Comparison of ENCODE assay signal across 8 cellular contexts in genomic region chr7:5532520-5533335, GRCh38. TPM values are rescaled to one million over a fixed set of nuclear protein-coding genes. Genes with fewer than 3 reads are reported as not detected.
DNase-seq lines count a peak whose midpoint lies in the region; ATAC-seq and TF ChIP-seq lines count a peak whose summit lies in the region.

No MANE protein-coding gene starts in this region.

- H3K9me3 Mint-ChIP-seq in dendritic cell treated with granulocyte-macrophage colony-stimulating factor and Interleukin-4, amounts not matched to agents 40 ng/mL and 50 ng/mL, for 4 days: no peaks in the 10 kb centered on the region

- peaks cover 19% of the 10 kb centered on the region for H3K36me3 ChIP-seq in muscle layer of colon (ENCODE audit: insufficient read depth, low read length)

- peaks cover 37% of the 10 kb centered on the region for H3K36me3 Mint-ChIP-seq in dendritic cell treated with granulocyte-macrophage colony-stimulating factor and Interleukin-4, amounts not matched to agents 40 ng/mL and 50 ng/mL, for 4 days (ENCODE audit: low read depth)

- DNase-seq in ureter (ENCODE audit: low spot score): peak; percentile 86
- no peak for DNase-seq in NK-92 (lab: John Stamatoyannopoulos, UW; ENCODE audit: unreplicated experiment)

- H3K4me3 Mint-ChIP-seq in dendritic cell treated with granulocyte-macrophage colony-stimulating factor and Interleukin-4, amounts not matched to agents 40 ng/mL and 50 ng/mL, for 4 days: peak overlapping the region; percentile 92

- H3K27ac Mint-ChIP-seq in dendritic cell treated with granulocyte-macrophage colony-stimulating factor and Interleukin-4, amounts not matched to agents 40 ng/mL and 50 ng/mL, for 4 days: peak overlapping the region; percentile 95

- peak; percentile 36 for ATAC-seq in GM18909 (IDR thresholded peaks at IDR 0.05; ENCODE audit: poor library complexity, unreplicated experiment)
- ATAC-seq in HG03045 (IDR thresholded peaks at IDR 0.05; ENCODE audit: unreplicated experiment): peak; percentile 18
- no peak for ATAC-seq in SK-N-SH treated with all-trans-retinoic acid at 6 μM for 48 hours
- no peak for ATAC-seq in HG03565 (IDR thresholded peaks at IDR 0.05; ENCODE audit: unreplicated experiment)

- H3K27me3 Mint-ChIP-seq in dendritic cell treated with granulocyte-macrophage colony-stimulating factor and Interleukin-4, amounts not matched to agents 40 ng/mL and 50 ng/mL, for 4 days: no peaks in the 10 kb centered on the region

- peak overlapping the region; percentile 44 for H3K9ac ChIP-seq in muscle layer of colon (ENCODE audit: low read length)

- peak overlapping the region; percentile 5 to 81 for H3K4me3 ChIP-seq in muscle layer of colon (ENCODE audit: low read depth in 1 of 2, low read length in 2 of 2)

- H3K27ac ChIP-seq in muscle layer of colon (ENCODE audit: low read depth, low read length): peak overlapping the region; percentile 98

- peaks cover 14% of the 10 kb centered on the region for H3K4me1 ChIP-seq in muscle layer of colon (ENCODE audit: insufficient read depth, low read length)

- H3K4me1 Mint-ChIP-seq in dendritic cell treated with granulocyte-macrophage colony-stimulating factor and Interleukin-4, amounts not matched to agents 40 ng/mL and 50 ng/mL, for 4 days (ENCODE audit: low read depth): peaks cover 47% of the 10 kb centered on the region

- intact Hi-C loops in dendritic cell treated with granulocyte-macrophage colony-stimulating factor and Interleukin-4, amounts not matched to agents 40 ng/mL and 50 ng/mL, for 4 days (cut with micrococcal nuclease): no loop called here

- no peaks in the 10 kb centered on the region for H3K9me3 ChIP-seq in muscle layer of colon (ENCODE audit: low read length)

- H3K27me3 ChIP-seq in muscle layer of colon (ENCODE audit: control insufficient read depth in 1 of 2, insufficient read depth in 2 of 2, low read length in 2 of 2): no peaks in the 10 kb centered on the region

TF ChIP-seq in SK-N-SH treated with all-trans-retinoic acid at 6 μM for 48 hours, 23 proteins besides CTCF, POLR2A, EP300 and RAD21:
- TF ChIP-seq CSRNP3 (CRISPR knock-in tag; IDR thresholded peaks at IDR 0.05) (no peak), ZFP3 (CRISPR knock-in tag; IDR thresholded peaks at IDR 0.05) (peak; percentile 96)

RNA-seq across cellular contexts. Expression of gene ACTB, which starts 2.3 kb away (rescaled TPM):
- total RNA-seq in ureter: 5,244 TPM

RNA-seq across cellular contexts. Expression of gene FBXL18, which starts 19.1 kb away (rescaled TPM):
- 12.5 TPM for total RNA-seq in ureter

RNA-seq across cellular contexts. Expression of gene FSCN1, which starts 59.9 kb away (rescaled TPM):
- total RNA-seq in ureter: 30.1 TPM

Comparison
In these comparisons a context has a peak if more than half of its experiments do, and no peak if none do; other contexts are left out.
1. ATAC-seq: peak in GM18909 (single experiment) and HG03045 (single experiment); none in SK-N-SH treated with all-trans-retinoic acid at 6 μM for 48 hours (single experiment) and HG03565 (single experiment).